23 cellular contexts compared by ENCODE assay signal in genomic region chr1:167184081-167184480, GRCh38. TPM values are rescaled to one million over a fixed set of nuclear protein-coding genes. Genes with fewer than 3 reads are reported as not detected.
A peak's percentile ranks its signal among the peaks of the same experiment; 100 is the strongest.
DNase-seq lines count a peak whose midpoint lies in the region; FAIRE-seq and TF ChIP-seq lines count a peak whose summit lies in the region.
"Had no signal": no experiment of that assay in that cellular context is flagged by ENCODE, and none has a peak within 500 bp of the region (broad histone marks: within the 10 kb centered on the region; RNA-seq: fewer than 3 reads in every experiment).

No MANE protein-coding gene starts in this region.

- H3K9me3 Mint-ChIP-seq in nephron progenitor cell (peaks cover 16% of the 10 kb centered on the region), immature natural killer cell (no peaks in the 10 kb centered on the region)
- H3K9me3 Mint-ChIP-seq: CD4-positive, alpha-beta memory T cell; CD8-positive, alpha-beta memory T cell had no signal

- no peaks in the 10 kb centered on the region for H3K36me3 Mint-ChIP-seq in nephron progenitor cell (ENCODE audit: low read depth)
- H3K36me3 Mint-ChIP-seq in immature natural killer cell: no peaks in the 10 kb centered on the region
- H3K36me3 Mint-ChIP-seq: CD14-positive monocyte; CD4-positive, alpha-beta memory T cell; CD4-positive, CD25-positive, alpha-beta regulatory T cell; CD8-positive, alpha-beta memory T cell had no signal

- H3K4me1 ChIP-seq in HEK293 (ENCODE audit: control insufficient read depth, insufficient read depth, low read length): no peaks in the 10 kb centered on the region

- no peaks in the 10 kb centered on the region for H3K27me3 Mint-ChIP-seq in nephron progenitor cell (ENCODE audit: low read depth, poor library complexity)
- peaks cover 1 to 12% (median 3%) of the 10 kb centered on the region in 3 donors for H3K27me3 Mint-ChIP-seq in immature natural killer cell (ENCODE audit: low read depth in 3 of 3)

- H3K27ac ChIP-seq in HEK293 (ENCODE audit: extremely low read depth, low read depth, low read length): no peak overlapping the region
- H3K27ac ChIP-seq: BLaER1 had no signal

- POLR2A ChIA-PET in HEK293 (lab: Yijun Ruan, JAX): no interaction called here

- TF ChIP-seq CTCF in D721Med (IDR thresholded peaks at IDR 0.05; ENCODE audit: insufficient read depth, missing control alignments): no peak
- no peak for TF ChIP-seq CTCF in HEK293 (tag by site-specific recombination; IDR thresholded peaks at IDR 0.05)
- TF ChIP-seq CTCF in nephron progenitor cell (IDR thresholded peaks at IDR 0.05): no peak

- FAIRE-seq in D721Med (lab: Jason Lieb, UNC): peak; percentile 46
- FAIRE-seq: A204.1, G401.6, GM12891, GM19239 had no signal

- H3K9me3 ChIP-seq in HEK293 (ENCODE audit: control insufficient read depth, insufficient read depth, low read depth, low read length): no peaks in the 10 kb centered on the region
- H3K9me3 ChIP-seq: BE2C, BLaER1 had no signal

- H3K36me3 ChIP-seq in HEK293 (ENCODE audit: control insufficient read depth in 2 of 2, insufficient read depth in 1 of 2, low read length in 2 of 2): no peaks in the 10 kb centered on the region
- H3K36me3 ChIP-seq: BE2C, BLaER1 had no signal

- no peak overlapping the region for H3K4me3 ChIP-seq in HEK293 (ENCODE audit: low read depth, low read length)
- H3K4me3 ChIP-seq: BLaER1 had no signal

- peak; percentile 62 for DNase-seq in NCI-H82 treated with DMSO at 0.1 percent for 48 hours (lab: John Stamatoyannopoulos, UW; ENCODE audit: unreplicated experiment)
- DNase-seq in NCI-H82 (lab: John Stamatoyannopoulos, UW): no peak
- DNase-seq in D721Med (ENCODE audit: insufficient read length, low spot score): no peak
- peak; percentile 10 for DNase-seq in nephron progenitor cell
- no peak for DNase-seq in NCI-H226
- no peak for DNase-seq in immature natural killer cell
- DNase-seq: 8988T; ACHN; BE2C; C1 segment of cervical spinal cord; CD4-positive, alpha-beta memory T cell; CD4-positive, CD25-positive, alpha-beta regulatory T cell; CD8-positive, alpha-beta memory T cell; COR-L47; DMS79 treated with DMSO at 0.1 percent for 48 hours; GF-D8 had no signal

- CTCF ChIA-PET in HEK293 (lab: Yijun Ruan, JAX): interaction anchor here (1.1 to 1.3 kb wide), 3 partner anchors 32 to 115 kb away, joined by 3 to 6 read pairs (median 3); partner anchors contain the start of gene POU2F1

- H3K27ac Mint-ChIP-seq in nephron progenitor cell (no peak overlapping the region), immature natural killer cell (no peak overlapping the region)
- H3K27ac Mint-ChIP-seq: CD14-positive monocyte; CD8-positive, alpha-beta memory T cell had no signal

- H3K4me1 Mint-ChIP-seq in nephron progenitor cell: peaks cover 29% of the 10 kb centered on the region
- no peaks in the 10 kb centered on the region for H3K4me1 Mint-ChIP-seq in immature natural killer cell
- H3K4me1 Mint-ChIP-seq: CD14-positive monocyte had no signal

- H3K4me3 Mint-ChIP-seq in nephron progenitor cell (no peak overlapping the region), immature natural killer cell (no peak overlapping the region)
- H3K4me3 Mint-ChIP-seq: CD14-positive monocyte; CD4-positive, alpha-beta memory T cell; CD4-positive, CD25-positive, alpha-beta regulatory T cell; CD8-positive, alpha-beta memory T cell had no signal

TF ChIP-seq in HEK293, 187 proteins besides CTCF, POLR2A, EP300 and RAD21:
- TF ChIP-seq ZNF621 (tag by site-specific recombination; IDR thresholded peaks at IDR 0.05) (no peak), ATF2 (tag by site-specific recombination; IDR thresholded peaks at IDR 0.05; ENCODE audit: low read depth) (0 out of 2 replicates have a peak, but pooled peaks have one; percentile 4)
TF ChIP-seq in HEK293: peak in this region for 1.

RNA-seq across cellular contexts. Expression of gene POU2F1, which starts 36.6 kb away (rescaled TPM):
- polyA plus RNA-seq in immature natural killer cell: 1 to 10 TPM in 2 of 3 donors, under 1 TPM in 1; 0.70 to 8.7 (median 4.4) TPM

Comparison
In these comparisons a context has a peak if more than half of its experiments do, and no peak if none do; other contexts are left out.
1. DNase-seq: peak in NCI-H82 treated with DMSO at 0.1 percent for 48 hours (single experiment) and nephron progenitor cell (single experiment); none in NCI-H82 (single experiment), D721Med (single experiment), NCI-H226 (single experiment) and immature natural killer cell (0 of 3).